ENCODE assay signal across 8 cellular contexts in genomic region chr16:4306439-4307214, GRCh38. TPM values are rescaled to one million over a fixed set of nuclear protein-coding genes. Genes with fewer than 3 reads are reported as not detected.
DNase-seq lines count a peak whose midpoint lies in the region; ATAC-seq and TF ChIP-seq lines count a peak whose summit lies in the region.

No MANE protein-coding gene starts in this region.

- TF ChIP-seq CTCF in esophagus squamous epithelium (IDR thresholded peaks at IDR 0.05) = no peak

- 55 to 61% methylated on average over 7 to 14 of the region's 16 CpGs for WGBS in esophagus squamous epithelium, 2 donors

- peak overlapping the region; percentile 97 for H3K27ac Mint-ChIP-seq in activated CD8-positive, alpha-beta memory T cell treated with anti-CD3 and anti-CD28 coated beads, Interleukin-2, amount 10 ng/mL, durations not matched to agents 7 days and 5 days

- H3K9ac ChIP-seq in rectal smooth muscle tissue (ENCODE audit: low read length) = peak overlapping the region; percentile 29

- no peak for TF ChIP-seq POLR2A in esophagus squamous epithelium (IDR thresholded peaks at IDR 0.05)

- peak overlapping the region; percentile 41 to 69 (median 48) for H3K4me3 ChIP-seq in esophagus squamous epithelium
- peak overlapping the region; percentile 72 for H3K4me3 ChIP-seq in rectal smooth muscle tissue (ENCODE audit: low read length)

- CTCF ChIA-PET in activated CD8-positive, alpha-beta memory T cell treated with anti-CD3 and anti-CD28 coated beads, Interleukin-2, amount 10 ng/mL, durations not matched to agents 7 days and 5 days (lab: Charles Lee) = interaction anchor here (0.8 to 3.7 kb wide), 15 partner anchors 8 to 324 kb away, joined by 3 to 18 read pairs (median 5); partner anchors contain the start of gene TFAP4

- H3K9me3 ChIP-seq in esophagus squamous epithelium = no peaks in the 10 kb centered on the region

- H3K4me1 Mint-ChIP-seq in activated CD8-positive, alpha-beta memory T cell treated with anti-CD3 and anti-CD28 coated beads, Interleukin-2, amount 10 ng/mL, durations not matched to agents 7 days and 5 days = peaks cover 22% of the 10 kb centered on the region

- H3K36me3 Mint-ChIP-seq in activated CD8-positive, alpha-beta memory T cell treated with anti-CD3 and anti-CD28 coated beads, Interleukin-2, amount 10 ng/mL, durations not matched to agents 7 days and 5 days = peaks cover 10% of the 10 kb centered on the region

- DNase-seq in COR-L47 (lab: John Stamatoyannopoulos, UW) = peak; percentile 49
- peak; percentile 81 for DNase-seq in NCI-H1092 treated with DMSO at 0.1 percent for 48 hours (lab: John Stamatoyannopoulos, UW)
- DNase-seq in activated CD8-positive, alpha-beta memory T cell treated with anti-CD3 and anti-CD28 coated beads, Interleukin-2, amount 10 ng/mL, durations not matched to agents 7 days and 5 days = peak; percentile 74
- no peak for DNase-seq in esophagus squamous epithelium (lab: John Stamatoyannopoulos, UW)
- DNase-seq in foreskin melanocyte = no peak
- no peak for DNase-seq in NCI-H526 treated with DMSO at 0.1 percent for 48 hours (lab: John Stamatoyannopoulos, UW)
- DNase-seq in HuH-7 (ENCODE audit: low spot score) = no peak

- intact Hi-C loops in esophagus squamous epithelium (cut with DNase I) = no loop called here

- H3K36me3 ChIP-seq in esophagus squamous epithelium (no peaks in the 10 kb centered on the region), rectal smooth muscle tissue (ENCODE audit: control insufficient read depth, insufficient read depth, low read length) (no peaks in the 10 kb centered on the region)

- no peaks in the 10 kb centered on the region for H3K9me3 Mint-ChIP-seq in activated CD8-positive, alpha-beta memory T cell treated with anti-CD3 and anti-CD28 coated beads, Interleukin-2, amount 10 ng/mL, durations not matched to agents 7 days and 5 days (ENCODE audit: low read depth)

- H3K4me1 ChIP-seq in esophagus squamous epithelium (peaks cover 0 to 42% (median 17%) of the 10 kb centered on the region in 3 donors), rectal smooth muscle tissue (ENCODE audit: control insufficient read depth, insufficient read depth, low read length) (no peaks in the 10 kb centered on the region)

- H3K27me3 Mint-ChIP-seq in activated CD8-positive, alpha-beta memory T cell treated with anti-CD3 and anti-CD28 coated beads, Interleukin-2, amount 10 ng/mL, durations not matched to agents 7 days and 5 days = no peaks in the 10 kb centered on the region

- H3K27ac ChIP-seq in esophagus squamous epithelium (peak overlapping the region; percentile 74 to 89 (median 79)), rectal smooth muscle tissue (ENCODE audit: low read depth, low read length) (peak overlapping the region; percentile 87)

- ATAC-seq in activated CD8-positive, alpha-beta memory T cell treated with anti-CD3 and anti-CD28 coated beads, Interleukin-2, amount 10 ng/mL, durations not matched to agents 7 days and 5 days = no peak

- H3K27me3 ChIP-seq in esophagus squamous epithelium (no peaks in the 10 kb centered on the region), rectal smooth muscle tissue (ENCODE audit: control insufficient read depth, insufficient read depth, low read length) (no peaks in the 10 kb centered on the region)

- H3K4me3 Mint-ChIP-seq in activated CD8-positive, alpha-beta memory T cell treated with anti-CD3 and anti-CD28 coated beads, Interleukin-2, amount 10 ng/mL, durations not matched to agents 7 days and 5 days = peak overlapping the region; percentile 96

RNA-seq across cellular contexts. Expression of gene GLIS2, which starts 9.2 kb away (rescaled TPM):
- under 1 TPM; 0.55 to 0.63 TPM for total RNA-seq in activated CD8-positive, alpha-beta memory T cell treated with anti-CD3 and anti-CD28 coated beads, Interleukin-2, amount 10 ng/mL, durations not matched to agents 7 days and 5 days
- 1 to 10 TPM in 1 of 4 donors, under 1 TPM in 3; 0.30 to 1.7 (median 0.67) TPM for total RNA-seq in esophagus squamous epithelium

RNA-seq across cellular contexts. Expression of gene TFAP4, which starts 33.8 kb away (rescaled TPM):
- 10 to 100 TPM; 18.0 to 27.2 TPM for total RNA-seq in activated CD8-positive, alpha-beta memory T cell treated with anti-CD3 and anti-CD28 coated beads, Interleukin-2, amount 10 ng/mL, durations not matched to agents 7 days and 5 days
- total RNA-seq in esophagus squamous epithelium = 1 to 10 TPM; 5.8 to 9.8 (median 9.3) TPM

RNA-seq across cellular contexts. Expression of gene PAM16, which starts 44.5 kb away (rescaled TPM):
- 10 to 100 TPM; 47.5 to 49.4 TPM for total RNA-seq in activated CD8-positive, alpha-beta memory T cell treated with anti-CD3 and anti-CD28 coated beads, Interleukin-2, amount 10 ng/mL, durations not matched to agents 7 days and 5 days
- total RNA-seq in esophagus squamous epithelium = 10 to 100 TPM; 29.5 to 40.8 (median 33.2) TPM

Comparison
In these comparisons a context has a peak if more than half of its experiments do, and no peak if none do; other contexts are left out.
1. DNase-seq: peak in COR-L47 (single experiment), NCI-H1092 treated with DMSO at 0.1 percent for 48 hours (single experiment) and activated CD8-positive, alpha-beta memory T cell treated with anti-CD3 and anti-CD28 coated beads, Interleukin-2, amount 10 ng/mL, durations not matched to agents 7 days and 5 days (single experiment); none in esophagus squamous epithelium (single experiment), foreskin melanocyte (single experiment), NCI-H526 treated with DMSO at 0.1 percent for 48 hours (single experiment) and HuH-7 (single experiment).